In genomic region chr3:106070187-106070586, GRCh38 we compare ENCODE assay signal across 23 cellular contexts.
"Had no signal": no experiment of that assay in that cellular context is flagged by ENCODE, and none has a peak within 500 bp of the region (broad histone marks: within the 10 kb centered on the region; RNA-seq: fewer than 3 reads in every experiment).

No MANE protein-coding gene starts in this region.

- H3K27ac Mint-ChIP-seq: activated CD4-positive, alpha-beta memory T cell treated with anti-CD3 and anti-CD28 coated beads, Interleukin-2, amount 10 ng/mL, durations not matched to agents 7 days and 5 days; activated CD4-positive, alpha-beta T cell treated with anti-CD3 and anti-CD28 coated beads, Interleukin-2, amount 10 ng/mL, durations not matched to agents 24 days and 14 days; activated naive CD4-positive, alpha-beta T cell treated with anti-CD3 and anti-CD28 coated beads for 36 hours; activated T-cell treated with anti-CD3 and anti-CD28 coated beads, Interleukin-2, amount 50 U/mL, for 24 hours; naive B cell; neural progenitor cell had no signal

- H3K9me3 ChIP-seq: adrenal gland, colonic mucosa, esophagus squamous epithelium, gastroesophageal sphincter, sigmoid colon, thoracic aorta, upper lobe of right lung had no signal

- H3K27ac ChIP-seq: adrenal gland, colonic mucosa, esophagus squamous epithelium, neural progenitor cell, upper lobe of right lung had no signal

- ATAC-seq: gastroesophageal sphincter, SK-N-SH treated with all-trans-retinoic acid at 6 μM for 48 hours, upper lobe of right lung had no signal

- H3K27me3 Mint-ChIP-seq: activated CD4-positive, alpha-beta memory T cell treated with anti-CD3 and anti-CD28 coated beads, Interleukin-2, amount 10 ng/mL, durations not matched to agents 7 days and 5 days; activated CD4-positive, alpha-beta T cell treated with anti-CD3 and anti-CD28 coated beads, Interleukin-2, amount 10 ng/mL, durations not matched to agents 24 days and 14 days; activated T-cell treated with anti-CD3 and anti-CD28 coated beads, Interleukin-2, amount 50 U/mL, for 24 hours; naive B cell had no signal

- H3K27me3 ChIP-seq: adrenal gland, colonic mucosa, esophagus squamous epithelium, gastroesophageal sphincter, neural progenitor cell, sigmoid colon, upper lobe of right lung had no signal

- H3K4me2 ChIP-seq: neural progenitor cell, smooth muscle cell had no signal

- H3K4me3 Mint-ChIP-seq: activated CD4-positive, alpha-beta memory T cell treated with anti-CD3 and anti-CD28 coated beads, Interleukin-2, amount 10 ng/mL, durations not matched to agents 7 days and 5 days; activated CD4-positive, alpha-beta T cell treated with anti-CD3 and anti-CD28 coated beads, Interleukin-2, amount 10 ng/mL, durations not matched to agents 24 days and 14 days; activated naive CD4-positive, alpha-beta T cell treated with anti-CD3 and anti-CD28 coated beads for 36 hours; activated T-cell treated with anti-CD3 and anti-CD28 coated beads, Interleukin-2, amount 50 U/mL, for 24 hours; naive B cell; neural progenitor cell had no signal

- H3K4me1 ChIP-seq: colonic mucosa, neural progenitor cell, sigmoid colon, upper lobe of right lung had no signal

- H3K36me3 Mint-ChIP-seq: naive B cell, neural progenitor cell had no signal

- H3K9ac ChIP-seq: neural progenitor cell had no signal

- H3K9me3 Mint-ChIP-seq: activated naive CD4-positive, alpha-beta T cell treated with anti-CD3 and anti-CD28 coated beads for 36 hours had no signal

- DNase-seq: activated CD4-positive, alpha-beta memory T cell treated with anti-CD3 and anti-CD28 coated beads, Interleukin-2, amount 10 ng/mL, durations not matched to agents 7 days and 5 days; activated CD4-positive, alpha-beta T cell treated with anti-CD3 and anti-CD28 coated beads, Interleukin-2, amount 10 ng/mL, durations not matched to agents 24 days and 14 days; activated CD8-positive, alpha-beta memory T cell treated with anti-CD3 and anti-CD28 coated beads, Interleukin-2, amount 50 U/mL, for 4 hours; activated effector memory CD4-positive, alpha-beta T cell treated with Interleukin-2 at 50 U/mL for 16 hours; activated naive CD4-positive, alpha-beta T cell treated with anti-CD3 and anti-CD28 coated beads for 36 hours; activated T-cell treated with anti-CD3 and anti-CD28 coated beads, Interleukin-2, amount 50 U/mL, for 24 hours; adrenal gland; colonic mucosa; esophagus squamous epithelium; head of caudate nucleus; kidney; naive B cell; posterior cingulate gyrus; sigmoid colon; stimulated activated CD4-positive, alpha-beta T cell treated with anti-CD3 and anti-CD28 coated beads, Interleukin-15, amount 100 ng/mL, for 24 hours; stimulated activated naive CD4-positive, alpha-beta T cell had no signal

- H3K36me3 ChIP-seq: adrenal gland, colonic mucosa, esophagus squamous epithelium, gastroesophageal sphincter, neural progenitor cell, sigmoid colon, thoracic aorta, upper lobe of right lung had no signal

- H3K4me1 Mint-ChIP-seq: neural progenitor cell had no signal

- H3K4me3 ChIP-seq: adrenal gland, colonic mucosa, esophagus squamous epithelium, gastroesophageal sphincter, lung, neural progenitor cell, sigmoid colon, smooth muscle cell, thoracic aorta, upper lobe of right lung had no signal
